Comparison of ENCODE assay signal across 12 cellular contexts in genomic region chr3:190076138-190076537, GRCh38. TPM values are rescaled to one million over a fixed set of nuclear protein-coding genes. Genes with fewer than 3 reads are reported as not detected.
DNase-seq lines count a peak whose midpoint lies in the region; ATAC-seq, FAIRE-seq and TF ChIP-seq lines count a peak whose summit lies in the region.
"Had no signal": no experiment of that assay in that cellular context is flagged by ENCODE, and none has a peak within 500 bp of the region (broad histone marks: within the 10 kb centered on the region; RNA-seq: fewer than 3 reads in every experiment).

No MANE protein-coding gene starts in this region.

- H3K27me3 ChIP-seq in Panc1 (ENCODE audit: control insufficient read depth, insufficient read depth, low read length) = no peaks in the 10 kb centered on the region
- H3K27me3 ChIP-seq in aorta (ENCODE audit: control insufficient read depth in 1 of 2, insufficient read depth in 2 of 2, low read length in 1 of 2) = no peaks in the 10 kb centered on the region
- H3K27me3 ChIP-seq: dorsolateral prefrontal cortex had no signal

- no peak for TF ChIP-seq CTCF in Panc1 (IDR thresholded peaks at IDR 0.05)

- in situ Hi-C loops in Panc1 (cut with HindIII; ENCODE audit: low pct_unique_long_range_greater_than_20kb, low sequenced_read_pairs) = loop anchor here (25.0 kb wide), 1 partner anchor 114 kb away; no protein-coding TSS in a partner anchor

- BruUV-seq in Panc1 (replicated peaks; lab: Mats Ljungman, UMichigan) = no TSS peak

- CTCF ChIA-PET in Panc1 (lab: Charles Lee) = no interaction called here

- H3K9me3 ChIP-seq in Panc1 (ENCODE audit: control insufficient read depth, insufficient read depth, low read depth, low read length) (no peaks in the 10 kb centered on the region), mesodermal cell (ENCODE audit: control insufficient read depth, low read length) (no peaks in the 10 kb centered on the region), aorta (ENCODE audit: control insufficient read depth, low read length) (no peaks in the 10 kb centered on the region)

- DNase-seq in Panc1 (ENCODE audit: low read depth, low spot score) (no peak), aorta (no peak)
- no peak for DNase-seq in activated naive CD4-positive, alpha-beta T cell (lab: John Stamatoyannopoulos, UW)
- DNase-seq: dorsolateral prefrontal cortex, NCI-H446 treated with DMSO at 0.1 percent for 48 hours, retina, SHP77 had no signal

- H3K4me1 ChIP-seq in Panc1 (ENCODE audit: control insufficient read depth, insufficient read depth, low read length) (peaks cover 27% of the 10 kb centered on the region), mesodermal cell (ENCODE audit: control insufficient read depth, insufficient read depth, low read length, poor library complexity, severe bottlenecking) (peaks cover 29% of the 10 kb centered on the region), aorta (ENCODE audit: control insufficient read depth in 1 of 2, insufficient read depth in 2 of 2, low read length in 2 of 2) (peaks cover 0 to 4% of the 10 kb centered on the region in 2 donors)

- ATAC-seq in Panc1 (peak; percentile 30), aorta (ENCODE audit: low FRiP score) (peak; percentile 74), HG03097 (IDR thresholded peaks at IDR 0.05; ENCODE audit: low FRiP score, unreplicated experiment) (no peak), GM19452 (IDR thresholded peaks at IDR 0.05; ENCODE audit: unreplicated experiment) (no peak)

- intact Hi-C loops in Panc1 (cut with micrococcal nuclease; ENCODE audit: unreplicated experiment) = no loop called here
- intact Hi-C loops in aorta (cut with DNase I) = loop anchor here in 1 of 2 donors (2.0 kb wide), 1 partner anchor 19 kb away; no protein-coding TSS in a partner anchor

- peak; percentile 78 for FAIRE-seq in endometrium (lab: Jason Lieb, UNC)
- FAIRE-seq: D721Med had no signal

- POLR2A ChIA-PET in Panc1 (lab: Charles Lee) = no interaction called here

- peak overlapping the region; percentile 69 for H3K27ac ChIP-seq in Panc1 (ENCODE audit: low read length)
- peak overlapping the region; percentile 99 for H3K27ac ChIP-seq in mesodermal cell (ENCODE audit: low read depth, low read length, severe bottlenecking)
- peak overlapping the region; percentile 55 to 91 for H3K27ac ChIP-seq in aorta (ENCODE audit: low read depth in 1 of 2, low read length in 2 of 2)

- no peaks in the 10 kb centered on the region for H3K36me3 ChIP-seq in Panc1 (ENCODE audit: control insufficient read depth, insufficient read depth, low read length)
- H3K36me3 ChIP-seq in mesodermal cell (ENCODE audit: control insufficient read depth, insufficient read depth, low read length) = no peaks in the 10 kb centered on the region
- H3K36me3 ChIP-seq in aorta (ENCODE audit: control insufficient read depth in 1 of 2, insufficient read depth in 2 of 2, low read length in 1 of 2) = no peaks in the 10 kb centered on the region

- H3K4me3 ChIP-seq in Panc1 (ENCODE audit: low read depth in 2 of 2, low read length in 2 of 2) (no peak overlapping the region), mesodermal cell (ENCODE audit: extremely low read depth, insufficient read depth, low read length, poor library complexity, severe bottlenecking) (no peak overlapping the region), aorta (ENCODE audit: low read length in 2 of 2) (no peak overlapping the region)
- H3K4me3 ChIP-seq: dorsolateral prefrontal cortex had no signal

RNA-seq across cellular contexts. Expression of gene P3H2, which starts 44.6 kb away (rescaled TPM):
- total RNA-seq in Panc1 (2021; ENCODE audit: unreplicated experiment) (82.2 TPM), aorta (10 to 100 TPM; 23.9 to 25.8 TPM)
- polyA plus RNA-seq in Panc1 (2012; ENCODE audit: insufficient read length) = 50.3 TPM
- 55.0 TPM for polyA plus RNA-seq in mesodermal cell (2013, experiment 1 of 2)
- polyA plus RNA-seq in mesodermal cell (2013, experiment 2 of 2) = 45.4 TPM
- polyA plus RNA-seq in aorta = 1 to 10 TPM; 6.1 to 7.5 TPM

Comparison
In these comparisons a context has a peak if more than half of its experiments do, and no peak if none do; other contexts are left out.
1. ATAC-seq: peak in Panc1 (single experiment) and aorta (single experiment); none in HG03097 (single experiment) and GM19452 (single experiment).
2. Peak in every context shown above with its lines, with median percentiles within 50 percentile points of each other: H3K27ac ChIP-seq.